Comparison of ENCODE assay signal across 9 cellular contexts in the genomic region with DNA sequence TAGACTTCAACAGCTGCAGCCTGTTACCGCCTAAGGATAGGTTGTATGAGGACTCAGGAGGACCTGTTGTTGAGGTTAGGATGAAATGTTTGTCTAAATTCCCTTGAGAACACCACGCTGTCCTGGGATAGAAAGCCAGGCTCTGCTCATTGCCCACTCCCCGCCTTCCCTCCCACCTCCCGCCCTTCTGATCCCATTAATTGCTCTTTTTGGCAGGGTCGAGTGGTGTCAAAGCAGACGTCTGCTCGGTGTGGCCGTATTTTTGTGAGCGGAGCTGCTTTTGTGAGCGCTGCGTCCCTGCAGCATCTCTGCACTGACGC.
DNase-seq lines count a peak whose midpoint lies in the region; ATAC-seq, FAIRE-seq and TF ChIP-seq lines count a peak whose summit lies in the region.
"Had no signal": no experiment of that assay in that cellular context is flagged by ENCODE, and none has a peak within 500 bp of the region (broad histone marks: within the 10 kb centered on the region; RNA-seq: fewer than 3 reads in every experiment).

No MANE protein-coding gene starts in this region.

- peak overlapping the region; percentile 43 for H3K4me3 ChIP-seq in A549
- H3K4me3 ChIP-seq in HUES64 (ENCODE audit: low read length) = peak overlapping the region; percentile 66
- peak overlapping the region; percentile 65 for H3K4me3 ChIP-seq in choroid plexus epithelial cell (ENCODE audit: low read depth, low read length)
- H3K4me3 ChIP-seq in muscle layer of duodenum (ENCODE audit: low read depth in 1 of 2, low read length in 2 of 2) = peak overlapping the region; percentile 70 to 73
- H3K4me3 ChIP-seq: GM12878 had no signal

- POLR2A ChIA-PET in A549 (lab: Yijun Ruan, JAX) = interaction anchor here (0.6 to 2.3 kb wide), 6 partner anchors 9 to 504 kb away, joined by 3 to 11 read pairs (median 4); a partner anchor contains a TSS

- H3K9ac ChIP-seq in HUES64 (ENCODE audit: low read depth, low read length) = peak overlapping the region; percentile 72

- peak in 1 of 2 experiments; percentile 36; a peak in 2 of 5 replicates for TF ChIP-seq RAD21 in A549 (conservative IDR thresholded peaks at IDR 0.05 in 1 of 2, IDR thresholded peaks at IDR 0.05 in 1 of 2)

- DNase-seq in A549 (ENCODE audit: low read depth in 1 of 2, low spot score in 1 of 2) (no peak), choroid plexus epithelial cell (ENCODE audit: low read depth) (peak; percentile 70), hippocampal formation (lab: John Stamatoyannopoulos, UW) (no peak), A172 (ENCODE audit: low spot score) (no peak), NCI-H2107 (lab: John Stamatoyannopoulos, UW) (no peak)

- CTCF ChIA-PET in A549 (lab: Yijun Ruan, JAX) = interaction anchor here (0.8 to 4.0 kb wide), 20 partner anchors 9 to 503 kb away, joined by 3 to 20 read pairs (median 4); a partner anchor contains a TSS

- peak; percentile 40 to 48 for ATAC-seq in A549
- no peak for ATAC-seq in GM18505 (IDR thresholded peaks at IDR 0.05; ENCODE audit: unreplicated experiment)
- ATAC-seq: GM12878 had no signal

- no peaks in the 10 kb centered on the region for H3K9me3 ChIP-seq in A549
- H3K9me3 ChIP-seq in HUES64 (ENCODE audit: insufficient read depth, low read depth, low read length) = no peaks in the 10 kb centered on the region
- H3K9me3 ChIP-seq in muscle layer of duodenum (ENCODE audit: control insufficient read depth in 1 of 2, low read length in 2 of 2) = no peaks in the 10 kb centered on the region

- H3K27me3 ChIP-seq in HUES64 (ENCODE audit: insufficient read depth, low read length) (peaks cover 39% of the 10 kb centered on the region), muscle layer of duodenum (ENCODE audit: low read depth, low read length) (no peaks in the 10 kb centered on the region)

- no peak for TF ChIP-seq EP300 in A549 (IDR thresholded peaks at IDR 0.05)

- no peak for FAIRE-seq in A549 (lab: Jason Lieb, UNC)
- FAIRE-seq: GM12878 had no signal

- H3K4me1 ChIP-seq in A549 (peaks cover 20% of the 10 kb centered on the region), HUES64 (ENCODE audit: insufficient read depth, low read length) (peaks cover 12% of the 10 kb centered on the region), muscle layer of duodenum (ENCODE audit: control insufficient read depth in 1 of 2, insufficient read depth in 2 of 2, low read length in 2 of 2) (peaks cover 4 to 10% of the 10 kb centered on the region in 2 donors)

- peak overlapping the region; percentile 93 for H3K4me2 ChIP-seq in A549

- H3K27ac ChIP-seq in A549 (peak overlapping the region; percentile 88 to 92), HUES64 (ENCODE audit: low read depth, low read length) (no peak overlapping the region), muscle layer of duodenum (ENCODE audit: low read length) (no peak overlapping the region)

- 1% methylated on average over 11 of the region's 12 CpGs for WGBS in A549 (ENCODE audit: missing lambda C conversion rate)
- 3% methylated on average over 12 of the region's 12 CpGs for WGBS in HUES64

- no peak for TF ChIP-seq CTCF in A549 (IDR thresholded peaks at IDR 0.05)
- peak; percentile 20 for TF ChIP-seq CTCF in choroid plexus epithelial cell (conservative IDR thresholded peaks at IDR 0.05; ENCODE audit: low read depth, low read length)

- TF ChIP-seq POLR2A in A549 (IDR thresholded peaks at IDR 0.05; ENCODE audit: low read length) = no peak
- no peak for TF ChIP-seq POLR2A in GM18505 (IDR thresholded peaks at IDR 0.05; ENCODE audit: borderline replicate concordance, extremely low read depth, insufficient read depth, insufficient read length)

- H3K36me3 ChIP-seq in HUES64 (ENCODE audit: insufficient read depth, low read length) = no peaks in the 10 kb centered on the region
- H3K36me3 ChIP-seq in muscle layer of duodenum (ENCODE audit: control insufficient read depth in 1 of 2, insufficient read depth in 2 of 2, low read length in 2 of 2) = no peaks in the 10 kb centered on the region

TF ChIP-seq in A549, 52 proteins besides CTCF, POLR2A, EP300 and RAD21:
- no peak for TF ChIP-seq ZNF302 (CRISPR knock-in tag; IDR thresholded peaks at IDR 0.05)
- TF ChIP-seq ESRRA (IDR thresholded peaks at IDR 0.05; ENCODE audit: borderline replicate concordance, low read length) = no peak
- no peak for TF ChIP-seq NFE2L2 (conservative IDR thresholded peaks at IDR 0.05; ENCODE audit: low read length)
- no peak for TF ChIP-seq CHD4 (IDR thresholded peaks at IDR 0.05; ENCODE audit: borderline replicate concordance)
- TF ChIP-seq FOSL2 (IDR thresholded peaks at IDR 0.05) = no peak
- no peak for TF ChIP-seq FOSL2 (CRISPR knock-in tag; IDR thresholded peaks at IDR 0.05)

Comparison
In these comparisons a context has a peak if more than half of its experiments do, and no peak if none do; other contexts are left out.
1. H3K27ac ChIP-seq: peak in A549 (2 of 2); none in HUES64 (single experiment) and muscle layer of duodenum (single experiment).
2. Peak in every context shown above with its lines, with median percentiles within 50 percentile points of each other: H3K4me3 ChIP-seq.